11 cellular contexts compared by ENCODE assay signal in the genomic region with DNA sequence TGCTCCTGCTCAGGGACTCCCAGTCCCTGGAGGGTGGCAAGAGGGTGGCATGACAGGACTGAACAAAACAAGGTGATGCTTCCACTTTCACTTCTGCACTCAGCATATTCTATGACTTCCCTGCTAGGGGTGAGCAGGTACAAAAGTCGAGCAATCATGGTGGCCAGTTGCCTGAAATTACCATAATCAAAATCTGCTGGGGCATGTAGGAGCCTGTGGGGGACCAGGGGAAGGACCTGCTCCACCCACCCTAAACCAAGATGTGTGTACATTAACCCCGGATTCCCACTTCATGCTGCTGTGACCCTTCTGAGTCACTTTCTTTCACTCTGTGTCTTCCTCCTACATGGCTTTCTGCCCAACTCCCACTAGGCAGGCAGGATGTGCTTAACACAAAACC.
A peak's percentile ranks its signal among the peaks of the same experiment; 100 is the strongest.
DNase-seq lines count a peak whose midpoint lies in the region; ATAC-seq and TF ChIP-seq lines count a peak whose summit lies in the region.
"Had no signal": no experiment of that assay in that cellular context is flagged by ENCODE, and none has a peak within 500 bp of the region (broad histone marks: within the 10 kb centered on the region; RNA-seq: fewer than 3 reads in every experiment).

No MANE protein-coding gene starts in this region.

- no peak overlapping the region for H3K4me3 ChIP-seq in epithelial cell of esophagus (ENCODE audit: low read length)
- H3K4me3 ChIP-seq: GM23338, lower lobe of right lung had no signal

- no peak for TF ChIP-seq CTCF in epithelial cell of esophagus (IDR thresholded peaks at IDR 0.05; ENCODE audit: insufficient read depth, low read depth, low read length, missing control alignments)

- ATAC-seq in GM18502 (IDR thresholded peaks at IDR 0.05; ENCODE audit: poor library complexity, unreplicated experiment), result peak; percentile 50
- peak; percentile 70 for ATAC-seq in GM21367 (IDR thresholded peaks at IDR 0.05; ENCODE audit: unreplicated experiment)
- ATAC-seq in HG03442 (IDR thresholded peaks at IDR 0.05; ENCODE audit: unreplicated experiment), result peak; percentile 64
- ATAC-seq: GM23338, lower lobe of right lung had no signal

- DNase-seq in epithelial cell of esophagus (ENCODE audit: low read depth), result peak; percentile 24
- no peak for DNase-seq in GM03348 (ENCODE audit: low spot score)
- DNase-seq in NCI-H510A treated with DMSO at 0.1 percent for 48 hours (lab: John Stamatoyannopoulos, UW), result no peak
- DNase-seq in NCI-H69 (lab: John Stamatoyannopoulos, UW), result no peak
- DNase-seq in NCI-H1694 treated with DMSO at 0.1 percent for 48 hours (lab: John Stamatoyannopoulos, UW), result no peak
- DNase-seq: erythroblast, lower lobe of right lung had no signal
